ENCODE assay signal across 26 cellular contexts in the genomic region with DNA sequence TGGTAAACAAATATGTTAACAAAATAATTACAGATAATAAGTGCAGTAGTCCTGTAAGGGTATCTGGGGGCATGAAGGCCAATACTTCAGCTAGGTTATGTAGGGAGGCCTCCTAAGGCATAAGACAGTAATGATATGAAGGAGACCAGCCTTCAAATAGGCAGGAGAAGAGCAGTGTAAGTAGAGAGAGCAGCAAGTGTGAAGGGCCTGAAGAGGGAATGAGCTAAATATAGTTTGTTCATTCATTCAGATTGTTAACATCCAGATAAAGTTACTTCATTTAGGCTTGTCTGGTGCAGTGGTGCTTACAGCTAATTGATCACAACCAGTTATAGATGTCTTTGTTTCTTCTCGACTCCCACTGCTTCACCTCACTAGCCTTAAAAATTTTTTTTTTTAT.
DNase-seq lines count a peak whose midpoint lies in the region; ATAC-seq and TF ChIP-seq lines count a peak whose summit lies in the region.
"Had no signal": no experiment of that assay in that cellular context is flagged by ENCODE, and none has a peak within 500 bp of the region (broad histone marks: within the 10 kb centered on the region; RNA-seq: fewer than 3 reads in every experiment).

No MANE protein-coding gene starts in this region.

- H3F3A ChIP-seq in OCI-LY1 (ENCODE audit: insufficient read depth, low read length) = 0 out of 2 replicates have a peak, but pooled peaks cover 3% of the 10 kb centered on the region

- no peaks in the 10 kb centered on the region for H4K20me1 ChIP-seq in BLaER1 treated with 17β-estradiol and CSF1 and Interleukin-3, amounts not matched to agents 10 nM and 100 nM
- H4K20me1 ChIP-seq in OCI-LY1 (ENCODE audit: insufficient read depth, low read length) = no peaks in the 10 kb centered on the region
- H4K20me1 ChIP-seq in OCI-LY7 (ENCODE audit: insufficient read depth, low read length) = no peaks in the 10 kb centered on the region

- no peak overlapping the region for H3K9ac ChIP-seq in BLaER1 treated with 17β-estradiol and CSF1 and Interleukin-3, amounts not matched to agents 10 nM and 100 nM
- no peak overlapping the region for H3K9ac ChIP-seq in OCI-LY1 (ENCODE audit: low read length)

- TF ChIP-seq CTCF in OCI-LY1 (IDR thresholded peaks at IDR 0.05; ENCODE audit: low read length) = no peak
- TF ChIP-seq CTCF in cardiac muscle cell (IDR thresholded peaks at IDR 0.05; ENCODE audit: low read depth, low read length) = no peak
- no peak for TF ChIP-seq CTCF in neural crest cell (conservative IDR thresholded peaks at IDR 0.05)
- TF ChIP-seq CTCF in OCI-LY7 (conservative IDR thresholded peaks at IDR 0.05; ENCODE audit: low read length) = no peak

- no peak overlapping the region for H3K4me3 Mint-ChIP-seq in neural crest cell
- H3K4me3 Mint-ChIP-seq: activated CD4-positive, alpha-beta memory T cell treated with anti-CD3 and anti-CD28 coated beads for 36 hours; activated naive CD4-positive, alpha-beta T cell treated with anti-CD3 and anti-CD28 coated beads, Interleukin-2, amount 10 ng/mL, durations not matched to agents 7 days and 5 days; activated T-helper 17 cell treated with anti-CD3 and anti-CD28 coated beads, Interleukin-2, amount 50 U/mL, for 72 hours had no signal

- peak overlapping the region; percentile 0 for H3K27ac Mint-ChIP-seq in neural crest cell (ENCODE audit: unreplicated experiment)
- H3K27ac Mint-ChIP-seq: activated CD4-positive, alpha-beta memory T cell treated with anti-CD3 and anti-CD28 coated beads for 36 hours; activated naive CD4-positive, alpha-beta T cell treated with anti-CD3 and anti-CD28 coated beads, Interleukin-2, amount 10 ng/mL, durations not matched to agents 7 days and 5 days had no signal

- POLR2A ChIA-PET in OCI-LY7 (lab: Charles Lee) = interaction anchor here (0.6 to 1.5 kb wide), 4 partner anchors 17 to 76 kb away, joined by 3 to 4 read pairs (median 3); no protein-coding TSS in a partner anchor

- intact Hi-C loops in OCI-LY7 (cut with micrococcal nuclease; ENCODE audit: unreplicated experiment) = no loop called here

- H3K9me2 ChIP-seq in OCI-LY1 (ENCODE audit: low read depth, low read length) (no peaks in the 10 kb centered on the region), OCI-LY7 (ENCODE audit: insufficient read depth, low read length) (no peaks in the 10 kb centered on the region)

- ATAC-seq in GM18873 (IDR thresholded peaks at IDR 0.05; ENCODE audit: low FRiP score, unreplicated experiment) = no peak
- ATAC-seq: activated CD4-positive, CD25-positive, alpha-beta regulatory T cell treated with anti-CD3 and anti-CD28 coated beads, Interleukin-2, amount 50 U/mL, for 24 hours; activated T-helper 17 cell treated with anti-CD3 and anti-CD28 coated beads, Interleukin-2, amount 50 U/mL, for 72 hours; right lobe of liver had no signal

- peaks cover 8% of the 10 kb centered on the region for H3K36me3 Mint-ChIP-seq in neural crest cell (ENCODE audit: low read depth)

- no TSS peak for BruUV-seq in OCI-LY7 (replicated peaks; lab: Mats Ljungman, UMichigan)

- H3K27ac ChIP-seq in BLaER1 treated with 17β-estradiol and CSF1 and Interleukin-3, amounts not matched to agents 10 nM and 100 nM = 0 out of 22 replicates have a peak overlapping the region, but pooled peaks of 1 of the 11 experiments have one; percentile 3
- H3K27ac ChIP-seq in OCI-LY1 (ENCODE audit: low read depth, low read length, poor library complexity, severe bottlenecking) = peak overlapping the region; percentile 19
- peak overlapping the region; percentile 21 for H3K27ac ChIP-seq in cardiac muscle cell
- no peak overlapping the region for H3K27ac ChIP-seq in OCI-LY7 (ENCODE audit: low read depth, low read length, poor library complexity, severe bottlenecking)
- H3K27ac ChIP-seq: brain microvascular endothelial cell, C4-2B, right lobe of liver, tibial nerve had no signal

- H3K79me2 ChIP-seq in OCI-LY1 (ENCODE audit: insufficient read depth, low read length) (peaks cover 19% of the 10 kb centered on the region), OCI-LY7 (ENCODE audit: insufficient read depth, low read depth, low read length) (peaks cover 20% of the 10 kb centered on the region)

- no peak overlapping the region for H2AFZ ChIP-seq in OCI-LY1 (ENCODE audit: low read length)
- H2AFZ ChIP-seq in OCI-LY7 (ENCODE audit: low read length) = no peak overlapping the region

- H3K9me3 Mint-ChIP-seq in neural crest cell = peaks cover 2% of the 10 kb centered on the region
- H3K9me3 Mint-ChIP-seq: activated T-helper 17 cell treated with anti-CD3 and anti-CD28 coated beads, Interleukin-2, amount 50 U/mL, for 72 hours; immature natural killer cell had no signal

- peaks cover 16 to 26% (median 19%) of the 10 kb centered on the region in 10 experiments; a peak in 19 of 20 replicates for H3K4me1 ChIP-seq in BLaER1 treated with 17β-estradiol and CSF1 and Interleukin-3, amounts not matched to agents 10 nM and 100 nM
- peaks cover 19% of the 10 kb centered on the region for H3K4me1 ChIP-seq in OCI-LY1 (ENCODE audit: insufficient read depth, low read length, severe bottlenecking)
- peaks cover 35% of the 10 kb centered on the region for H3K4me1 ChIP-seq in cardiac muscle cell (ENCODE audit: low read depth)
- H3K4me1 ChIP-seq in OCI-LY7 (ENCODE audit: insufficient read depth, low read length, poor library complexity, severe bottlenecking) = peaks cover 17% of the 10 kb centered on the region
- H3K4me1 ChIP-seq: tibial nerve had no signal

- CTCF ChIA-PET in OCI-LY7 (lab: Charles Lee; ENCODE audit: unreplicated experiment) = no interaction called here

- H3K27me3 Mint-ChIP-seq in neural crest cell (ENCODE audit: low read depth) = no peaks in the 10 kb centered on the region
- H3K27me3 Mint-ChIP-seq: activated CD4-positive, alpha-beta memory T cell treated with anti-CD3 and anti-CD28 coated beads for 36 hours; activated naive CD4-positive, alpha-beta T cell treated with anti-CD3 and anti-CD28 coated beads, Interleukin-2, amount 10 ng/mL, durations not matched to agents 7 days and 5 days; activated T-helper 17 cell treated with anti-CD3 and anti-CD28 coated beads, Interleukin-2, amount 50 U/mL, for 72 hours had no signal

- H3K27me3 ChIP-seq in BLaER1 treated with 17β-estradiol and CSF1 and Interleukin-3, amounts not matched to agents 10 nM and 100 nM = no peaks in the 10 kb centered on the region
- H3K27me3 ChIP-seq in OCI-LY1 (ENCODE audit: insufficient read depth, low read length) (no peaks in the 10 kb centered on the region), cardiac muscle cell (no peaks in the 10 kb centered on the region)
- H3K27me3 ChIP-seq: brain microvascular endothelial cell, right lobe of liver, tibial nerve had no signal

- peaks cover 35% of the 10 kb centered on the region for H3K4me1 Mint-ChIP-seq in neural crest cell

- H3K4me2 ChIP-seq in BLaER1 treated with 17β-estradiol and CSF1 and Interleukin-3, amounts not matched to agents 10 nM and 100 nM = peak overlapping the region in 7 of 11 experiments; percentile 8 to 39 (median 19); a peak in 10 of 22 replicates
- H3K4me2 ChIP-seq in OCI-LY1 (ENCODE audit: low read length) (no peak overlapping the region), OCI-LY7 (ENCODE audit: low read length) (no peak overlapping the region; the same call in 1 of the 2 replicates)

- H3K36me3 ChIP-seq in BLaER1 treated with 17β-estradiol and CSF1 and Interleukin-3, amounts not matched to agents 10 nM and 100 nM = peaks cover 14 to 51% (median 44%) of the 10 kb centered on the region in 11 experiments
- peaks cover 45% of the 10 kb centered on the region for H3K36me3 ChIP-seq in OCI-LY1 (ENCODE audit: insufficient read depth, low read length)
- no peaks in the 10 kb centered on the region for H3K36me3 ChIP-seq in cardiac muscle cell
- H3K36me3 ChIP-seq in OCI-LY7 (ENCODE audit: insufficient read depth, low read length) = peaks cover 43% of the 10 kb centered on the region
- H3K36me3 ChIP-seq: brain microvascular endothelial cell, tibial nerve had no signal

- H3K4me3 ChIP-seq in BLaER1 treated with 17β-estradiol and CSF1 and Interleukin-3, amounts not matched to agents 10 nM and 100 nM = no peak overlapping the region
- H3K4me3 ChIP-seq in OCI-LY1 (ENCODE audit: low read depth, low read length, poor library complexity, severe bottlenecking) (no peak overlapping the region), cardiac muscle cell (no peak overlapping the region), OCI-LY7 (ENCODE audit: low read depth, low read length, poor library complexity, severe bottlenecking) (no peak overlapping the region)
- H3K4me3 ChIP-seq: right lobe of liver, tibial nerve had no signal

- DNase-seq in cardiac muscle cell (ENCODE audit: low read depth in 1 of 2, low spot score in 1 of 2) (peak in 1 of 2 donors; percentile 70), neural crest cell (ENCODE audit: low read depth, low spot score) (no peak), OCI-LY7 (ENCODE audit: low spot score) (no peak), SW 1271 (lab: John Stamatoyannopoulos, UW) (no peak)
- DNase-seq: activated CD4-positive, alpha-beta memory T cell treated with anti-CD3 and anti-CD28 coated beads for 36 hours; activated CD8-positive, alpha-beta memory T cell treated with anti-CD3 and anti-CD28 coated beads, Interleukin-2, amount 50 U/mL, for 48 hours; activated naive CD4-positive, alpha-beta T cell treated with anti-CD3 and anti-CD28 coated beads, Interleukin-2, amount 10 ng/mL, durations not matched to agents 7 days and 5 days; amniotic stem cell; brain microvascular endothelial cell; DMS79 treated with DMSO at 0.1 percent for 48 hours; GDM1; immature natural killer cell; IMR-90; mesenchymal stem cell; NCI-H1694; NCI-H2171; posterior cingulate gyrus; right lobe of liver; stimulated activated CD8-positive, alpha-beta memory T cell treated with anti-CD3 and anti-CD28 coated beads, Interleukin-4, amount 100 ng/mL, for 48 hours had no signal

- H3K9me3 ChIP-seq in BLaER1 treated with 17β-estradiol and CSF1 and Interleukin-3, amounts not matched to agents 10 nM and 100 nM (replicated peaks in 1 of 11) = peaks cover 16 to 31% (median 24%) of the 10 kb centered on the region in 11 experiments
- H3K9me3 ChIP-seq in OCI-LY1 (ENCODE audit: low read length) (peaks cover 12% of the 10 kb centered on the region), cardiac muscle cell (ENCODE audit: low read depth) (no peaks in the 10 kb centered on the region), OCI-LY7 (ENCODE audit: low read length) (peaks cover 15% of the 10 kb centered on the region; the same call in 1 of the 2 replicates)
- H3K9me3 ChIP-seq: right lobe of liver had no signal

Comparison
In these comparisons a context has a peak if more than half of its experiments do, and no peak if none do; other contexts are left out.
1. H3K4me2 ChIP-seq: peak in BLaER1 treated with 17β-estradiol and CSF1 and Interleukin-3, amounts not matched to agents 10 nM and 100 nM (7 of 11); none in OCI-LY1 (single experiment) and OCI-LY7 (single experiment).